Comparison of ENCODE assay signal across 8 cellular contexts in genomic region chr9:107465467-107466451, GRCh38. TPM values are rescaled to one million over a fixed set of nuclear protein-coding genes. Genes with fewer than 3 reads are reported as not detected.
A peak's percentile ranks its signal among the peaks of the same experiment; 100 is the strongest.
DNase-seq lines count a peak whose midpoint lies in the region; ATAC-seq and TF ChIP-seq lines count a peak whose summit lies in the region.

No MANE protein-coding gene starts in this region.

- TF ChIP-seq CTCF in osteoblast (IDR thresholded peaks at IDR 0.05; ENCODE audit: extremely low read depth, low read depth, low read length), result peak; percentile 67

- in situ Hi-C loops in Caki2 (cut with HindIII; ENCODE audit: low pct_unique_long_range_greater_than_20kb, low sequenced_read_pairs), result no loop called here

- peaks cover 3% of the 10 kb centered on the region for H3K4me1 Mint-ChIP-seq in activated naive CD8-positive, alpha-beta T cell treated with anti-CD3 and anti-CD28 coated beads, Interleukin-2, amount 50 U/mL, for 24 hours

- H3K27ac ChIP-seq in HUES64 (ENCODE audit: low read depth, low read length), result no peak overlapping the region
- no peak overlapping the region for H3K27ac ChIP-seq in osteoblast (ENCODE audit: low read depth, low read length)

- H3K4me3 ChIP-seq in HUES64 (ENCODE audit: low read length) (peak overlapping the region; percentile 72), osteoblast (ENCODE audit: insufficient read depth, low read length) (peak overlapping the region; percentile 82)

- H4K20me1 ChIP-seq in osteoblast (ENCODE audit: insufficient read depth, low read length), result no peaks in the 10 kb centered on the region

- peak overlapping the region; percentile 66 for H3K9ac ChIP-seq in HUES64 (ENCODE audit: low read depth, low read length)

- H3K27me3 ChIP-seq in HUES64 (ENCODE audit: insufficient read depth, low read length), result peaks cover 30% of the 10 kb centered on the region
- H3K27me3 ChIP-seq in osteoblast (ENCODE audit: insufficient read depth, low read length), result no peaks in the 10 kb centered on the region

- WGBS in HUES64, result 3% methylated on average over 75 of the region's 75 CpGs

- H2AFZ ChIP-seq in osteoblast (ENCODE audit: low read length), result peak overlapping the region; percentile 91

- H3K9me3 ChIP-seq in HUES64 (ENCODE audit: insufficient read depth, low read depth, low read length) (no peaks in the 10 kb centered on the region), osteoblast (ENCODE audit: low read depth, low read length) (no peaks in the 10 kb centered on the region)

- no peaks in the 10 kb centered on the region for H3K79me2 ChIP-seq in osteoblast (ENCODE audit: insufficient read depth, low read length)

- peak; percentile 66 for DNase-seq in Caki2 (ENCODE audit: low read depth)
- DNase-seq in activated naive CD8-positive, alpha-beta T cell treated with anti-CD3 and anti-CD28 coated beads, Interleukin-2, amount 50 U/mL, for 24 hours, result peak; percentile 41
- peak; percentile 88 for DNase-seq in cardiac septum (ENCODE audit: low spot score)
- DNase-seq in osteoblast (ENCODE audit: insufficient read length, low spot score, missing footprints), result peak; percentile 96
- no peak for DNase-seq in GDM1 (lab: John Stamatoyannopoulos, UW)
- no peak for DNase-seq in UCSD-AML1 (lab: John Stamatoyannopoulos, UW; ENCODE audit: unreplicated experiment)

- peaks cover 37% of the 10 kb centered on the region for H3K27me3 Mint-ChIP-seq in activated naive CD8-positive, alpha-beta T cell treated with anti-CD3 and anti-CD28 coated beads, Interleukin-2, amount 50 U/mL, for 24 hours

- peak overlapping the region; percentile 36 for H3K4me3 Mint-ChIP-seq in activated naive CD8-positive, alpha-beta T cell treated with anti-CD3 and anti-CD28 coated beads, Interleukin-2, amount 50 U/mL, for 24 hours

- no peak overlapping the region for H3K27ac Mint-ChIP-seq in activated naive CD8-positive, alpha-beta T cell treated with anti-CD3 and anti-CD28 coated beads, Interleukin-2, amount 50 U/mL, for 24 hours

- no peaks in the 10 kb centered on the region for H3K9me3 Mint-ChIP-seq in activated naive CD8-positive, alpha-beta T cell treated with anti-CD3 and anti-CD28 coated beads, Interleukin-2, amount 50 U/mL, for 24 hours

- H3K4me2 ChIP-seq in osteoblast (ENCODE audit: insufficient read depth, low read length), result peak overlapping the region; percentile 94

- ATAC-seq in GM19467 (IDR thresholded peaks at IDR 0.05; ENCODE audit: unreplicated experiment), result peak; percentile 76
- ATAC-seq in activated naive CD8-positive, alpha-beta T cell treated with anti-CD3 and anti-CD28 coated beads, Interleukin-2, amount 50 U/mL, for 24 hours, result peak; percentile 92

- H3K36me3 Mint-ChIP-seq in activated naive CD8-positive, alpha-beta T cell treated with anti-CD3 and anti-CD28 coated beads, Interleukin-2, amount 50 U/mL, for 24 hours (ENCODE audit: low read depth), result no peaks in the 10 kb centered on the region

- intact Hi-C loops in cardiac septum (cut with DNase I), result loop anchor here (5.0 kb wide), 2 partner anchors 807 to 1102 kb away; no protein-coding TSS in a partner anchor

- H3K4me1 ChIP-seq in HUES64 (ENCODE audit: insufficient read depth, low read length) (no peaks in the 10 kb centered on the region), osteoblast (ENCODE audit: insufficient read depth, low read length) (peaks cover 6% of the 10 kb centered on the region)

- H3K36me3 ChIP-seq in HUES64 (ENCODE audit: insufficient read depth, low read length) (no peaks in the 10 kb centered on the region), osteoblast (ENCODE audit: insufficient read depth, low read length) (no peaks in the 10 kb centered on the region)

RNA-seq across cellular contexts. Expression of gene KLF4, which starts 23.8 kb away (rescaled TPM):
- 3.5 and 8.0 TPM in 2 replicates for total RNA-seq in Caki2 (2014; rRNA removed; shearing (Covaris generic); ENCODE audit: low replicate concordance)
- polyA plus RNA-seq in HUES64 (2013, experiment 1 of 2), result 1.5 TPM
- polyA plus RNA-seq in HUES64 (2013, experiment 2 of 2), result 1.7 TPM
- total RNA-seq in cardiac septum (19.8 TPM), osteoblast (33.9 and 34.7 TPM in 2 replicates)

Comparison
In these comparisons a context has a peak if more than half of its experiments do, and no peak if none do; other contexts are left out.
1. DNase-seq: peak in Caki2 (single experiment), activated naive CD8-positive, alpha-beta T cell treated with anti-CD3 and anti-CD28 coated beads, Interleukin-2, amount 50 U/mL, for 24 hours (single experiment), cardiac septum (single experiment) and osteoblast (single experiment); none in GDM1 (single experiment) and UCSD-AML1 (single experiment).